In the genomic region with DNA sequence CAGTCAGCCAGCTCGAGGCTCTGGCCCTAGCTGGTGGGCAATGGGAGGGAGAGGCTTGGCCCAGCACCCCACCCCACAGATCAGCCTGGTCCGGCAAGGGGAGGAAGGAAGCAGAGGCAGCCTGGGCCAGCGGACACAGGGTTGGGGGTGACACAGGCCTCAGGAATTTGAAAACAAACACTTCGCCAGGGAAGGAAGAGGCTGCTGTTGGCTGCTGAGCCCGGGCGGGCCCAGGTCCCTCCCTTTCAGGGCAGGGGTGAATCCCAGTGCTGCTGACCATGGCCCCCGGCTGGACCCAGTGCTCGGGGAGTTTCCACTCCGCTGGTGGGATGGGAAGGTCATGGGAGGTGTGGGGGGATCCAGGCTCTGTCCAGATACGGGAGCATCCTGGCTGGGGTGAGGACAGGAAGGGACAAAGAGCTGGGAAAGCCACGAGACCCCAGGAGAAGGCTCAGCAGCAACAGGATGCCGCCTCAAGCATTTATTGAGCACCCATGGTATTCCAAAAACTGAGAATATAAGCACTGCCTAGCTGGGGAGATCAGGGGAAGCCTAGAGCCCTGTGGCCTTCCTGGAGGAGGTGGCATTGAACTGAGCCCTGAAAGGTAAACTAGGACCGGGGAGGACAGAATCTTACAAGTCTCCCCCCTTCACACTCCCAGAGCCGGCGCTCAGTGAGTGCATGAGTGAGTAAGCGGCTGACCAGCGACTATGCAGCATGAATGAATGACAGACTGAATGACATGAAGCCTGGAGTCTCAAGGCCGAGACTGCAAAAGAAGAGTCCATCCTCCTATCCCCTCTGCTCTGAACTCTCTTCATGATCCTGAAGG, we compare ENCODE assay signal across 1 cellular context.
TF ChIP-seq lines count a peak whose summit lies in the region.

No MANE protein-coding gene starts in this region.

TF ChIP-seq in HepG2, 621 proteins besides CTCF, POLR2A, EP300 and RAD21 (continued from another document and continues in another):
- TF ChIP-seq, protein P1, sequence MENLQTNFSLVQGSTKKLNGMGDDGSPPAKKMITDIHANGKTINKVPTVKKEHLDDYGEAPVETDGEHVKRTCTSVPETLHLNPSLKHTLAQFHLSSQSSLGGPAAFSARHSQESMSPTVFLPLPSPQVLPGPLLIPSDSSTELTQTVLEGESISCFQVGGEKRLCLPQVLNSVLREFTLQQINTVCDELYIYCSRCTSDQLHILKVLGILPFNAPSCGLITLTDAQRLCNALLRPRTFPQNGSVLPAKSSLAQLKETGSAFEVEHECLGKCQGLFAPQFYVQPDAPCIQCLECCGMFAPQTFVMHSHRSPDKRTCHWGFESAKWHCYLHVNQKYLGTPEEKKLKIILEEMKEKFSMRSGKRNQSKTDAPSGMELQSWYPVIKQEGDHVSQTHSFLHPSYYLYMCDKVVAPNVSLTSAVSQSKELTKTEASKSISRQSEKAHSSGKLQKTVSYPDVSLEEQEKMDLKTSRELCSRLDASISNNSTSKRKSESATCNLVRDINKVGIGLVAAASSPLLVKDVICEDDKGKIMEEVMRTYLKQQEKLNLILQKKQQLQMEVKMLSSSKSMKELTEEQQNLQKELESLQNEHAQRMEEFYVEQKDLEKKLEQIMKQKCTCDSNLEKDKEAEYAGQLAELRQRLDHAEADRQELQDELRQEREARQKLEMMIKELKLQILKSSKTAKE (CRISPR knock-in tag; IDR thresholded peaks at IDR 0.05; ENCODE audit: borderline replicate concordance), result no peak
- TF ChIP-seq ZNF30 (CRISPR knock-in tag; IDR thresholded peaks at IDR 0.05) (no peak), FLYWCH1 (CRISPR knock-in tag; IDR thresholded peaks at IDR 0.05) (no peak), DNMT3B (CRISPR knock-in tag; conservative IDR thresholded peaks at IDR 0.05) (0 out of 2 replicates have a peak, but pooled peaks have one; percentile 33), ZNF543 (CRISPR knock-in tag; IDR thresholded peaks at IDR 0.05) (no peak), ZFY (CRISPR knock-in tag; IDR thresholded peaks at IDR 0.05) (peak; percentile 78), ELF4 (CRISPR knock-in tag; IDR thresholded peaks at IDR 0.05; ENCODE audit: borderline replicate concordance) (no peak), CBFB (CRISPR knock-in tag; IDR thresholded peaks at IDR 0.05) (no peak), SNRNP70 (IDR thresholded peaks at IDR 0.05; ENCODE audit: low read depth, low read length) (no peak), PHB2 (IDR thresholded peaks at IDR 0.05; ENCODE audit: partially characterized antibody) (no peak), ZEB1 (IDR thresholded peaks at IDR 0.05; ENCODE audit: insufficient replicate concordance, low read depth) (no peak), ZNF816 (CRISPR knock-in tag; IDR thresholded peaks at IDR 0.05; ENCODE audit: borderline replicate concordance) (no peak), ZC3H13 (CRISPR knock-in tag; IDR thresholded peaks at IDR 0.05) (no peak), YEATS4 (CRISPR knock-in tag; IDR thresholded peaks at IDR 0.05; ENCODE audit: borderline replicate concordance) (peak; percentile 62; the same call in 1 of the 2 replicates), ZMYM4 (CRISPR knock-in tag; IDR thresholded peaks at IDR 0.05) (peak; percentile 41; the same call in 1 of the 2 replicates), ZNF317 (CRISPR knock-in tag; IDR thresholded peaks at IDR 0.05) (no peak), ZNF83 (CRISPR knock-in tag; IDR thresholded peaks at IDR 0.05; ENCODE audit: borderline replicate concordance) (no peak), ATAD3A (CRISPR knock-in tag; IDR thresholded peaks at IDR 0.05) (no peak), KDM1A (CRISPR knock-in tag; IDR thresholded peaks at IDR 0.05) (no peak; the same call in 1 of the 2 replicates), ZNF3 (CRISPR knock-in tag; IDR thresholded peaks at IDR 0.05) (no peak), HNRNPUL1 (IDR thresholded peaks at IDR 0.05; ENCODE audit: low read depth, low read length) (no peak), ZNF260 (CRISPR knock-in tag; IDR thresholded peaks at IDR 0.05; ENCODE audit: borderline replicate concordance, low read depth) (no peak), HOXA7 (CRISPR knock-in tag; IDR thresholded peaks at IDR 0.05) (no peak), ZNF605 (CRISPR knock-in tag; IDR thresholded peaks at IDR 0.05) (no peak), HIVEP1 (CRISPR knock-in tag; IDR thresholded peaks at IDR 0.05) (peak; percentile 62; the same call in 1 of the 2 replicates), ZSCAN29 (CRISPR knock-in tag; conservative IDR thresholded peaks at IDR 0.05) (no peak), TCF12 (IDR thresholded peaks at IDR 0.05) (no peak), TCF12 (CRISPR knock-in tag; IDR thresholded peaks at IDR 0.05) (no peak), PPARG (CRISPR knock-in tag; conservative IDR thresholded peaks at IDR 0.05) (peak; percentile 60; the same call in 1 of the 2 replicates), MTA1 (CRISPR knock-in tag; IDR thresholded peaks at IDR 0.05; ENCODE audit: borderline replicate concordance) (peak; percentile 72; the same call in 1 of the 2 replicates), ZNF761 (CRISPR knock-in tag; conservative IDR thresholded peaks at IDR 0.05) (no peak), NR2F6 (IDR thresholded peaks at IDR 0.05) (peak; percentile 59), NR2F6 (CRISPR knock-in tag; IDR thresholded peaks at IDR 0.05) (peak; percentile 82), TMF1 (CRISPR knock-in tag; IDR thresholded peaks at IDR 0.05; ENCODE audit: low read depth) (no peak), ZSCAN12 (CRISPR knock-in tag; IDR thresholded peaks at IDR 0.05) (no peak), KDM5A (IDR thresholded peaks at IDR 0.05; ENCODE audit: borderline replicate concordance, low read length) (no peak), ZBTB42 (CRISPR knock-in tag; IDR thresholded peaks at IDR 0.05) (no peak), HNF4G (IDR thresholded peaks at IDR 0.05; ENCODE audit: borderline replicate concordance, low read depth, low read length) (no peak), HNF4G (CRISPR knock-in tag; IDR thresholded peaks at IDR 0.05; ENCODE audit: borderline replicate concordance, low read depth) (no peak)
- TF ChIP-seq, protein P2, sequence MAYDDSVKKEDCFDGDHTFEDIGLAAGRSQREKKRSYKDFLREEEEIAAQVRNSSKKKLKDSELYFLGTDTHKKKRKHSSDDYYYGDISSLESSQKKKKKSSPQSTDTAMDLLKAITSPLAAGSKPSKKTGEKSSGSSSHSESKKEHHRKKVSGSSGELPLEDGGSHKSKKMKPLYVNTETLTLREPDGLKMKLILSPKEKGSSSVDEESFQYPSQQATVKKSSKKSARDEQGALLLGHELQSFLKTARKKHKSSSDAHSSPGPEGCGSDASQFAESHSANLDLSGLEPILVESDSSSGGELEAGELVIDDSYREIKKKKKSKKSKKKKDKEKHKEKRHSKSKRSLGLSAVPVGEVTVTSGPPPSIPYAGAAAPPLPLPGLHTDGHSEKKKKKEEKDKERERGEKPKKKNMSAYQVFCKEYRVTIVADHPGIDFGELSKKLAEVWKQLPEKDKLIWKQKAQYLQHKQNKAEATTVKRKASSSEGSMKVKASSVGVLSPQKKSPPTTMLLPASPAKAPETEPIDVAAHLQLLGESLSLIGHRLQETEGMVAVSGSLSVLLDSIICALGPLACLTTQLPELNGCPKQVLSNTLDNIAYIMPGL (CRISPR knock-in tag; IDR thresholded peaks at IDR 0.05; ENCODE audit: borderline replicate concordance in 1 of 2, low read depth in 1 of 2), result peak in 1 of 2 experiments; percentile 43; a peak in 1 of 4 replicates
- TF ChIP-seq, protein P3, sequence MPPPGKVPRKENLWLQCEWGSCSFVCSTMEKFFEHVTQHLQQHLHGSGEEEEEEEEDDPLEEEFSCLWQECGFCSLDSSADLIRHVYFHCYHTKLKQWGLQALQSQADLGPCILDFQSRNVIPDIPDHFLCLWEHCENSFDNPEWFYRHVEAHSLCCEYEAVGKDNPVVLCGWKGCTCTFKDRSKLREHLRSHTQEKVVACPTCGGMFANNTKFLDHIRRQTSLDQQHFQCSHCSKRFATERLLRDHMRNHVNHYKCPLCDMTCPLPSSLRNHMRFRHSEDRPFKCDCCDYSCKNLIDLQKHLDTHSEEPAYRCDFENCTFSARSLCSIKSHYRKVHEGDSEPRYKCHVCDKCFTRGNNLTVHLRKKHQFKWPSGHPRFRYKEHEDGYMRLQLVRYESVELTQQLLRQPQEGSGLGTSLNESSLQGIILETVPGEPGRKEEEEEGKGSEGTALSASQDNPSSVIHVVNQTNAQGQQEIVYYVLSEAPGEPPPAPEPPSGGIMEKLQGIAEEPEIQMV (CRISPR knock-in tag; IDR thresholded peaks at IDR 0.05; ENCODE audit: low read depth), result peak; percentile 40; the same call in 1 of the 2 replicates
- TF ChIP-seq, protein P4, sequence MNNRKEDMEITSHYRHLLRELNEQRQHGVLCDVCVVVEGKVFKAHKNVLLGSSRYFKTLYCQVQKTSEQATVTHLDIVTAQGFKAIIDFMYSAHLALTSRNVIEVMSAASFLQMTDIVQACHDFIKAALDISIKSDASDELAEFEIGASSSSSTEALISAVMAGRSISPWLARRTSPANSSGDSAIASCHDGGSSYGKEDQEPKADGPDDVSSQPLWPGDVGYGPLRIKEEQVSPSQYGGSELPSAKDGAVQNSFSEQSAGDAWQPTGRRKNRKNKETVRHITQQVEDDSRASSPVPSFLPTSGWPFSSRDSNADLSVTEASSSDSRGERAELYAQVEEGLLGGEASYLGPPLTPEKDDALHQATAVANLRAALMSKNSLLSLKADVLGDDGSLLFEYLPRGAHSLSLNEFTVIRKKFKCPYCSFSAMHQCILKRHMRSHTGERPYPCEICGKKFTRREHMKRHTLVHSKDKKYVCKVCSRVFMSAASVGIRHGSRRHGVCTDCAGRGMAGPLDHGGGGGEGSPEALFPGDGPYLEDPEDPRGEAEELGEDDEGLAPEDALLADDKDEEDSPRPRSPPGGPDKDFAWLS (CRISPR knock-in tag; IDR thresholded peaks at IDR 0.05; ENCODE audit: borderline replicate concordance), result no peak
- TF ChIP-seq, protein P5, sequence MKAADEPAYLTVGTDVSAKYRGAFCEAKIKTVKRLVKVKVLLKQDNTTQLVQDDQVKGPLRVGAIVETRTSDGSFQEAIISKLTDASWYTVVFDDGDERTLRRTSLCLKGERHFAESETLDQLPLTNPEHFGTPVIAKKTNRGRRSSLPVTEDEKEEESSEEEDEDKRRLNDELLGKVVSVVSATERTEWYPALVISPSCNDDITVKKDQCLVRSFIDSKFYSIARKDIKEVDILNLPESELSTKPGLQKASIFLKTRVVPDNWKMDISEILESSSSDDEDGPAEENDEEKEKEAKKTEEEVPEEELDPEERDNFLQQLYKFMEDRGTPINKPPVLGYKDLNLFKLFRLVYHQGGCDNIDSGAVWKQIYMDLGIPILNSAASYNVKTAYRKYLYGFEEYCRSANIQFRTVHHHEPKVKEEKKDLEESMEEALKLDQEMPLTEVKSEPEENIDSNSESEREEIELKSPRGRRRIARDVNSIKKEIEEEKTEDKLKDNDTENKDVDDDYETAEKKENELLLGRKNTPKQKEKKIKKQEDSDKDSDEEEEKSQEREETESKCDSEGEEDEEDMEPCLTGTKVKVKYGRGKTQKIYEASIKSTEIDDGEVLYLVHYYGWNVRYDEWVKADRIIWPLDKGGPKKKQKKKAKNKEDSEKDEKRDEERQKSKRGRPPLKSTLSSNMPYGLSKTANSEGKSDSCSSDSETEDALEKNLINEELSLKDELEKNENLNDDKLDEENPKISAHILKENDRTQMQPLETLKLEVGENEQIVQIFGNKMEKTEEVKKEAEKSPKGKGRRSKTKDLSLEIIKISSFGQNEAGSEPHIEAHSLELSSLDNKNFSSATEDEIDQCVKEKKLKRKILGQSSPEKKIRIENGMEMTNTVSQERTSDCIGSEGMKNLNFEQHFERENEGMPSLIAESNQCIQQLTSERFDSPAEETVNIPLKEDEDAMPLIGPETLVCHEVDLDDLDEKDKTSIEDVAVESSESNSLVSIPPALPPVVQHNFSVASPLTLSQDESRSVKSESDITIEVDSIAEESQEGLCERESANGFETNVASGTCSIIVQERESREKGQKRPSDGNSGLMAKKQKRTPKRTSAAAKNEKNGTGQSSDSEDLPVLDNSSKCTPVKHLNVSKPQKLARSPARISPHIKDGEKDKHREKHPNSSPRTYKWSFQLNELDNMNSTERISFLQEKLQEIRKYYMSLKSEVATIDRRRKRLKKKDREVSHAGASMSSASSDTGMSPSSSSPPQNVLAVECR (CRISPR knock-in tag; IDR thresholded peaks at IDR 0.05; ENCODE audit: borderline replicate concordance), result peak; percentile 50; the same call in 1 of the 2 replicates
- TF ChIP-seq, protein P6, sequence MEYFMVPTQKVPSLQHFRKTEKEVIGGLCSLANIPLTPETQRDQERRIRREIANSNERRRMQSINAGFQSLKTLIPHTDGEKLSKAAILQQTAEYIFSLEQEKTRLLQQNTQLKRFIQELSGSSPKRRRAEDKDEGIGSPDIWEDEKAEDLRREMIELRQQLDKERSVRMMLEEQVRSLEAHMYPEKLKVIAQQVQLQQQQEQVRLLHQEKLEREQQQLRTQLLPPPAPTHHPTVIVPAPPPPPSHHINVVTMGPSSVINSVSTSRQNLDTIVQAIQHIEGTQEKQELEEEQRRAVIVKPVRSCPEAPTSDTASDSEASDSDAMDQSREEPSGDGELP (IDR thresholded peaks at IDR 0.05; ENCODE audit: borderline replicate concordance, low read depth), result no peak
- TF ChIP-seq, protein P7, sequence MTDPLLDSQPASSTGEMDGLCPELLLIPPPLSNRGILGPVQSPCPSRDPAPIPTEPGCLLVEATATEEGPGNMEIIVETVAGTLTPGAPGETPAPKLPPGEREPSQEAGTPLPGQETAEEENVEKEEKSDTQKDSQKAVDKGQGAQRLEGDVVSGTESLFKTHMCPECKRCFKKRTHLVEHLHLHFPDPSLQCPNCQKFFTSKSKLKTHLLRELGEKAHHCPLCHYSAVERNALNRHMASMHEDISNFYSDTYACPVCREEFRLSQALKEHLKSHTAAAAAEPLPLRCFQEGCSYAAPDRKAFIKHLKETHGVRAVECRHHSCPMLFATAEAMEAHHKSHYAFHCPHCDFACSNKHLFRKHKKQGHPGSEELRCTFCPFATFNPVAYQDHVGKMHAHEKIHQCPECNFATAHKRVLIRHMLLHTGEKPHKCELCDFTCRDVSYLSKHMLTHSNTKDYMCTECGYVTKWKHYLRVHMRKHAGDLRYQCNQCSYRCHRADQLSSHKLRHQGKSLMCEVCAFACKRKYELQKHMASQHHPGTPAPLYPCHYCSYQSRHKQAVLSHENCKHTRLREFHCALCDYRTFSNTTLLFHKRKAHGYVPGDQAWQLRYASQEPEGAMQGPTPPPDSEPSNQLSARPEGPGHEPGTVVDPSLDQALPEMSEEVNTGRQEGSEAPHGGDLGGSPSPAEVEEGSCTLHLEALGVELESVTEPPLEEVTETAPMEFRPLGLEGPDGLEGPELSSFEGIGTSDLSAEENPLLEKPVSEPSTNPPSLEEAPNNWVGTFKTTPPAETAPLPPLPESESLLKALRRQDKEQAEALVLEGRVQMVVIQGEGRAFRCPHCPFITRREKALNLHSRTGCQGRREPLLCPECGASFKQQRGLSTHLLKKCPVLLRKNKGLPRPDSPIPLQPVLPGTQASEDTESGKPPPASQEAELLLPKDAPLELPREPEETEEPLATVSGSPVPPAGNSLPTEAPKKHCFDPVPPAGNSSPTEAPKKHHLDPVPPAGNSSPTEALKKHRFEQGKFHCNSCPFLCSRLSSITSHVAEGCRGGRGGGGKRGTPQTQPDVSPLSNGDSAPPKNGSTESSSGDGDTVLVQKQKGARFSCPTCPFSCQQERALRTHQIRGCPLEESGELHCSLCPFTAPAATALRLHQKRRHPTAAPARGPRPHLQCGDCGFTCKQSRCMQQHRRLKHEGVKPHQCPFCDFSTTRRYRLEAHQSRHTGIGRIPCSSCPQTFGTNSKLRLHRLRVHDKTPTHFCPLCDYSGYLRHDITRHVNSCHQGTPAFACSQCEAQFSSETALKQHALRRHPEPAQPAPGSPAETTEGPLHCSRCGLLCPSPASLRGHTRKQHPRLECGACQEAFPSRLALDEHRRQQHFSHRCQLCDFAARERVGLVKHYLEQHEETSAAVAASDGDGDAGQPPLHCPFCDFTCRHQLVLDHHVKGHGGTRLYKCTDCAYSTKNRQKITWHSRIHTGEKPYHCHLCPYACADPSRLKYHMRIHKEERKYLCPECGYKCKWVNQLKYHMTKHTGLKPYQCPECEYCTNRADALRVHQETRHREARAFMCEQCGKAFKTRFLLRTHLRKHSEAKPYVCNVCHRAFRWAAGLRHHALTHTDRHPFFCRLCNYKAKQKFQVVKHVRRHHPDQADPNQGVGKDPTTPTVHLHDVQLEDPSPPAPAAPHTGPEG (CRISPR knock-in tag; IDR thresholded peaks at IDR 0.05), result no peak; the same call in 1 of the 2 replicates
